Comparison of ENCODE assay signal across 16 cellular contexts in the genomic region with DNA sequence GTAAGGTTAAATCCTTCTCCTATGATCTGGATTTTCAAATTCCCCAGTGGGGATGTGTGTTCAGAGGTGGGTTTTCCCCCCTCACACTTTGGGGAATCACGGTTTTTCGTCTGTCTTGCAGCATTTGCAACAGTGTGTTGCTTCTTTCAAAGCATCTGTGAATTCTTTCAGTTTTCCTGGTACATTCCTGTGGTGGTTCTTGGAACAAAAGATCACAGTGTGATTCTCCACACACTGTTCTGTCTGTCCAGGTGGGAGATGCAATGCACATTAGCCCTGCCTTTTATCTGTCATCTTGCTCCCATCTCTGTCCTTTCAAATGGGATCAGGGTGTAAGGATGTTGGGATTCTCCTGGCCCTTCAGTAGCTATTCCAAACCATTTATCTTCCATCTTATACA.
"Had no signal": no experiment of that assay in that cellular context is flagged by ENCODE, and none has a peak within 500 bp of the region (broad histone marks: within the 10 kb centered on the region; RNA-seq: fewer than 3 reads in every experiment).

No MANE protein-coding gene starts in this region.

- FAIRE-seq: urothelium cell line had no signal

- H3K27me3 ChIP-seq: ascending aorta, SJSA1 had no signal

- H3K4me1 Mint-ChIP-seq: neural crest cell had no signal

- DNase-seq: activated CD4-positive, alpha-beta T cell treated with anti-CD3 and anti-CD28 coated beads for 4 hours; activated CD8-positive, alpha-beta memory T cell treated with anti-CD3 and anti-CD28 coated beads for 24 hours; activated effector memory CD4-positive, alpha-beta T cell treated with anti-CD3 and anti-CD28 coated beads, Interleukin-2, amount 50 U/mL, for 16 hours; activated naive CD8-positive, alpha-beta T cell treated with anti-CD3 and anti-CD28 coated beads, Interleukin-2, amount 10 ng/mL, durations not matched to agents 7 days and 5 days; central memory CD4-positive, alpha-beta T cell; effector memory CD8-positive, alpha-beta T cell; erythroblast; left colon; stimulated activated CD4-positive, alpha-beta T cell treated with anti-CD3 and anti-CD28 coated beads, Interleukin-15, amount 100 ng/mL, for 24 hours; stimulated activated CD4-positive, alpha-beta T cell treated with anti-CD3 and anti-CD28 coated beads, Interleukin-4, amount 100 ng/mL, for 24 hours had no signal

- H3K4me3 ChIP-seq: ascending aorta, SJSA1 had no signal

- H3K9me3 ChIP-seq: SJSA1 had no signal

- H3K27me3 Mint-ChIP-seq: activated naive CD8-positive, alpha-beta T cell treated with anti-CD3 and anti-CD28 coated beads, Interleukin-2, amount 10 ng/mL, durations not matched to agents 7 days and 5 days; dendritic cell treated with granulocyte-macrophage colony-stimulating factor and Interleukin-4, amounts not matched to agents 40 ng/mL and 50 ng/mL, for 4 days; effector memory CD8-positive, alpha-beta T cell had no signal

- H3K27ac Mint-ChIP-seq: activated naive CD8-positive, alpha-beta T cell treated with anti-CD3 and anti-CD28 coated beads, Interleukin-2, amount 10 ng/mL, durations not matched to agents 7 days and 5 days; dendritic cell treated with granulocyte-macrophage colony-stimulating factor and Interleukin-4, amounts not matched to agents 40 ng/mL and 50 ng/mL, for 4 days had no signal

- ATAC-seq: effector memory CD8-positive, alpha-beta T cell; left colon had no signal

- H3K4me1 ChIP-seq: ascending aorta had no signal

- H3K27ac ChIP-seq: ascending aorta, SJSA1, VCaP had no signal

- H3K4me3 Mint-ChIP-seq: activated naive CD8-positive, alpha-beta T cell treated with anti-CD3 and anti-CD28 coated beads, Interleukin-2, amount 10 ng/mL, durations not matched to agents 7 days and 5 days; dendritic cell treated with granulocyte-macrophage colony-stimulating factor and Interleukin-4, amounts not matched to agents 40 ng/mL and 50 ng/mL, for 4 days; effector memory CD8-positive, alpha-beta T cell; neural crest cell had no signal
